In genomic region chr19:17687141-17687856, GRCh38 we compare ENCODE assay signal across 9 cellular contexts. TPM values are rescaled to one million over a fixed set of nuclear protein-coding genes. Genes with fewer than 3 reads are reported as not detected.
A peak's percentile ranks its signal among the peaks of the same experiment; 100 is the strongest.
DNase-seq lines count a peak whose midpoint lies in the region; ATAC-seq and TF ChIP-seq lines count a peak whose summit lies in the region.
"Had no signal": no experiment of that assay in that cellular context is flagged by ENCODE, and none has a peak within 500 bp of the region (broad histone marks: within the 10 kb centered on the region; RNA-seq: fewer than 3 reads in every experiment).

No MANE protein-coding gene starts in this region.

- TF ChIP-seq EP300 in SK-N-SH (IDR thresholded peaks at IDR 0.05; ENCODE audit: borderline replicate concordance in 1 of 2, low read depth in 1 of 2, low read length in 1 of 2), result no peak

- H3K4me3 Mint-ChIP-seq in stimulated activated effector memory CD8-positive, alpha-beta T cell treated with anti-CD3 and anti-CD28 coated beads, Interleukin-12 subunit alpha, Interleukin-12 subunit beta, amount 100 ng/mL, for 72 hours, result peak overlapping the region; percentile 30
- H3K4me3 Mint-ChIP-seq: activated CD4-positive, alpha-beta T cell treated with anti-CD3 and anti-CD28 coated beads for 36 hours had no signal

- H4K20me1 ChIP-seq in SK-N-SH (ENCODE audit: insufficient read depth), result no peaks in the 10 kb centered on the region; the same call in 1 of the 2 replicates
- no peaks in the 10 kb centered on the region for H4K20me1 ChIP-seq in PC-3 (ENCODE audit: low read length)
- no peaks in the 10 kb centered on the region for H4K20me1 ChIP-seq in hepatocyte (ENCODE audit: insufficient read depth, poor library complexity, severe bottlenecking)

- H3K36me3 Mint-ChIP-seq in stimulated activated effector memory CD8-positive, alpha-beta T cell treated with anti-CD3 and anti-CD28 coated beads, Interleukin-12 subunit alpha, Interleukin-12 subunit beta, amount 100 ng/mL, for 72 hours, result no peaks in the 10 kb centered on the region

- CTCF ChIA-PET in SK-N-SH (lab: Yijun Ruan, JAX), result interaction anchor here (0.7 to 2.5 kb wide), 4 partner anchors 16 to 97 kb away, joined by 3 to 20 read pairs (median 3); partner anchors contain the start of gene MAP1S
- CTCF ChIA-PET in PC-3 (lab: Charles Lee), result interaction anchor here (0.8 kb wide), 1 partner anchor 16 kb away, joined by 3 read pairs; no protein-coding TSS in a partner anchor

- POLR2A ChIA-PET in SK-N-SH (lab: Yijun Ruan, JAX) (no interaction called here), PC-3 (lab: Charles Lee; ENCODE audit: unreplicated experiment) (no interaction called here)

- H3K79me2 ChIP-seq in SK-N-SH (ENCODE audit: insufficient read depth) (no peaks in the 10 kb centered on the region), PC-3 (ENCODE audit: low read length) (no peaks in the 10 kb centered on the region), hepatocyte (no peaks in the 10 kb centered on the region)

- no peaks in the 10 kb centered on the region for H3K9me3 ChIP-seq in SK-N-SH
- no peaks in the 10 kb centered on the region for H3K9me3 ChIP-seq in PC-3 (ENCODE audit: low read length)
- no peaks in the 10 kb centered on the region for H3K9me3 ChIP-seq in hepatocyte (ENCODE audit: low read depth)

- peaks cover 12% of the 10 kb centered on the region; the same call in 1 of the 2 replicates for H3K27me3 ChIP-seq in SK-N-SH (ENCODE audit: insufficient read depth)
- H3K27me3 ChIP-seq in PC-3 (ENCODE audit: low read length), result peaks cover 25% of the 10 kb centered on the region
- H3K27me3 ChIP-seq in hepatocyte, result peaks cover 45% of the 10 kb centered on the region

- no peak overlapping the region for H3K9ac ChIP-seq in SK-N-SH
- H3K9ac ChIP-seq in PC-3 (ENCODE audit: low read length), result no peak overlapping the region

- intact Hi-C loops in PC-3 (cut with micrococcal nuclease), result no loop called here

- 2% methylated on average over 11 of the region's 24 CpGs for WGBS in SK-N-SH (ENCODE audit: low lambda C conversion rate)
- WGBS in hepatocyte (ENCODE audit: low lambda C conversion rate, missing lambda C conversion rate), result 6% methylated on average over 23 of the region's 24 CpGs

- peaks cover 2% of the 10 kb centered on the region for H3K9me3 Mint-ChIP-seq in stimulated activated effector memory CD8-positive, alpha-beta T cell treated with anti-CD3 and anti-CD28 coated beads, Interleukin-12 subunit alpha, Interleukin-12 subunit beta, amount 100 ng/mL, for 72 hours

- H3F3A ChIP-seq in SK-N-SH (replicated peaks; ENCODE audit: insufficient read depth) (no peaks in the 10 kb centered on the region), PC-3 (ENCODE audit: low read length, unreplicated experiment) (no peaks in the 10 kb centered on the region)

- TF ChIP-seq CTCF in SK-N-SH (IDR thresholded peaks at IDR 0.05) (no peak), PC-3 (conservative IDR thresholded peaks at IDR 0.05; ENCODE audit: low read depth, low read length) (no peak), hepatocyte (IDR thresholded peaks at IDR 0.05; ENCODE audit: poor library complexity) (no peak)

- no peak for ATAC-seq in SK-N-SH treated with all-trans-retinoic acid at 6 μM for 48 hours
- 0 out of 2 replicates have a peak, but pooled peaks have one; percentile 10 for ATAC-seq in PC-3
- ATAC-seq in stimulated activated effector memory CD8-positive, alpha-beta T cell treated with anti-CD3 and anti-CD28 coated beads, Interleukin-12 subunit alpha, Interleukin-12 subunit beta, amount 100 ng/mL, for 72 hours, result no peak

- no TSS peak for BruUV-seq in PC-3 (replicated peaks; lab: Mats Ljungman, UMichigan)

- DNase-seq in SK-N-SH, result peak; percentile 72
- no peak for DNase-seq in PC-3
- no peak for DNase-seq in hepatocyte (ENCODE audit: low spot score)
- no peak for DNase-seq in stimulated activated effector memory CD8-positive, alpha-beta T cell treated with anti-CD3 and anti-CD28 coated beads, Interleukin-12 subunit alpha, Interleukin-12 subunit beta, amount 100 ng/mL, for 72 hours (ENCODE audit: low spot score in 2 of 2)
- no peak for DNase-seq in ecto neural progenitor cell (ENCODE audit: low spot score)
- no peak for DNase-seq in NCI-H1436 treated with DMSO at 0.1 percent for 48 hours (lab: John Stamatoyannopoulos, UW)
- no peak for DNase-seq in NCI-H1105 treated with DMSO at 0.1 percent for 48 hours (lab: John Stamatoyannopoulos, UW)

- peaks cover 19% of the 10 kb centered on the region for H3K4me1 Mint-ChIP-seq in stimulated activated effector memory CD8-positive, alpha-beta T cell treated with anti-CD3 and anti-CD28 coated beads, Interleukin-12 subunit alpha, Interleukin-12 subunit beta, amount 100 ng/mL, for 72 hours

- peaks cover 0 to 2% of the 10 kb centered on the region in 2 experiments; a peak in 1 of 4 replicates for H3K4me1 ChIP-seq in SK-N-SH (ENCODE audit: control insufficient read depth in 1 of 2, insufficient read depth in 2 of 2, low read depth in 1 of 2, low read length in 1 of 2)
- peaks cover 14% of the 10 kb centered on the region for H3K4me1 ChIP-seq in PC-3 (ENCODE audit: insufficient read depth, low read length)
- peaks cover 6% of the 10 kb centered on the region for H3K4me1 ChIP-seq in hepatocyte (ENCODE audit: insufficient read depth)

- H3K4me3 ChIP-seq in SK-N-SH (ENCODE audit: low read depth in 2 of 2, low read length in 1 of 2) (peak overlapping the region; percentile 29 to 49; a peak in 3 of 4 replicates), PC-3 (ENCODE audit: low read length) (peak overlapping the region; percentile 62; the same call in 1 of the 2 replicates), hepatocyte (no peak overlapping the region)

- H3K27ac ChIP-seq in SK-N-SH (ENCODE audit: low read depth in 2 of 2, low read length in 1 of 2) (peak overlapping the region in 1 of 2 experiments; percentile 54; a peak in 2 of 4 replicates), PC-3 (ENCODE audit: low read length) (no peak overlapping the region), hepatocyte (no peak overlapping the region)

- TF ChIP-seq RAD21 in SK-N-SH (IDR thresholded peaks at IDR 0.05; ENCODE audit: low read length), result no peak

- H3K9me2 ChIP-seq in SK-N-SH, result no peaks in the 10 kb centered on the region
- no peaks in the 10 kb centered on the region for H3K9me2 ChIP-seq in PC-3 (replicated peaks; ENCODE audit: low read length)
- H3K9me2 ChIP-seq in hepatocyte (replicated peaks; ENCODE audit: insufficient read depth), result no peaks in the 10 kb centered on the region

- H3K36me3 ChIP-seq in SK-N-SH (replicated peaks in 1 of 2; ENCODE audit: control insufficient read depth in 1 of 2, insufficient read depth in 2 of 2, low read length in 1 of 2) (no peaks in the 10 kb centered on the region), PC-3 (ENCODE audit: low read depth, low read length) (no peaks in the 10 kb centered on the region), hepatocyte (replicated peaks; ENCODE audit: insufficient read depth, low read depth) (no peaks in the 10 kb centered on the region)

- H2AFZ ChIP-seq in SK-N-SH (ENCODE audit: low read depth) (no peak overlapping the region), PC-3 (ENCODE audit: low read length) (no peak overlapping the region), hepatocyte (no peak overlapping the region)

- peak overlapping the region; percentile 73; the same call in 1 of the 2 replicates for H3K4me2 ChIP-seq in SK-N-SH
- H3K4me2 ChIP-seq in PC-3 (ENCODE audit: low read length), result peak overlapping the region; percentile 85
- peak overlapping the region; percentile 76 for H3K4me2 ChIP-seq in hepatocyte

- H3K27ac Mint-ChIP-seq in stimulated activated effector memory CD8-positive, alpha-beta T cell treated with anti-CD3 and anti-CD28 coated beads, Interleukin-12 subunit alpha, Interleukin-12 subunit beta, amount 100 ng/mL, for 72 hours, result no peak overlapping the region
- H3K27ac Mint-ChIP-seq: activated CD4-positive, alpha-beta T cell treated with anti-CD3 and anti-CD28 coated beads for 36 hours had no signal

TF ChIP-seq in SK-N-SH treated with all-trans-retinoic acid at 6 μM for 48 hours, 23 proteins besides CTCF, POLR2A, EP300 and RAD21:
- TF ChIP-seq ZFP3 (CRISPR knock-in tag; IDR thresholded peaks at IDR 0.05) (no peak), PPARA (CRISPR knock-in tag; IDR thresholded peaks at IDR 0.05; ENCODE audit: borderline replicate concordance) (no peak), ZFP30 (CRISPR knock-in tag; IDR thresholded peaks at IDR 0.05) (no peak), TCF4 (CRISPR knock-in tag; IDR thresholded peaks at IDR 0.05; ENCODE audit: borderline replicate concordance) (no peak)

RNA-seq across cellular contexts. Expression of gene UNC13A, which starts 0.9 kb away (rescaled TPM):
- polyA plus RNA-seq in SK-N-SH (2012; rRNA removed) (0.32 and 0.38 TPM in 2 replicates), hepatocyte (0.21 TPM in 1 of 2 replicates, not detected in the other)
- 0.17 and 0.45 TPM in 2 replicates for polyA plus RNA-seq in SK-N-SH (2012; cell fraction: cytosol; rRNA removed)
- 0.93 and 1.2 TPM in 2 replicates for polyA plus RNA-seq in SK-N-SH (2012; cell fraction: nucleus; rRNA removed)
- total RNA-seq in PC-3 (2014; rRNA removed) (not detected in 2 replicates), hepatocyte (0.08 and 0.10 TPM in 2 replicates)

RNA-seq across cellular contexts. Expression of gene MAP1S, which starts 32.0 kb away (rescaled TPM):
- polyA plus RNA-seq in SK-N-SH (2012; rRNA removed), result 7.8 and 18.4 TPM in 2 replicates
- 4.9 and 9.1 TPM in 2 replicates for polyA plus RNA-seq in SK-N-SH (2012; cell fraction: cytosol; rRNA removed)
- polyA plus RNA-seq in SK-N-SH (2012; cell fraction: nucleus; rRNA removed), result 24.7 and 42.3 TPM in 2 replicates
- total RNA-seq in PC-3 (2014; rRNA removed), result 25.4 and 30.2 TPM in 2 replicates
- 7.7 and 9.5 TPM in 2 replicates for total RNA-seq in hepatocyte
- polyA plus RNA-seq in hepatocyte, result 37.1 and 52.7 TPM in 2 replicates
